Comparison of ENCODE assay signal across 8 cellular contexts in genomic region chr10:129971381-129972144, GRCh38. TPM values are rescaled to one million over a fixed set of nuclear protein-coding genes. Genes with fewer than 3 reads are reported as not detected.
DNase-seq lines count a peak whose midpoint lies in the region; ATAC-seq and TF ChIP-seq lines count a peak whose summit lies in the region.

No MANE protein-coding gene starts in this region.

- ATAC-seq in IMR-90 (ENCODE audit: low read depth) (peak; percentile 94), gastroesophageal sphincter (peak; percentile 79), HG03378 (IDR thresholded peaks at IDR 0.05; ENCODE audit: unreplicated experiment) (no peak)
- peak; percentile 49 for ATAC-seq in activated CD8-positive, alpha-beta T cell treated with anti-CD3 and anti-CD28 coated beads, Interleukin-2, amount 10 ng/mL, durations not matched to agents 7 days and 5 days

- no peak overlapping the region for H2AK5ac ChIP-seq in IMR-90 (ENCODE audit: low read depth, low read length)

- WGBS in IMR-90 (ENCODE audit: extremely low coverage in 2 of 2, insufficient read length in 1 of 2), 2 experiments, result 1% methylated on average over 18 of the region's 84 CpGs; no CpG with 5 or more reads in 1 of the 2 experiments
- whole genome bisulfite sequencing in gastroesophageal sphincter (ENCODE audit: low coverage in 1 of 2), 2 donors, result 0 to 2% methylated on average over 4 to 31 of the region's 84 CpGs

- peak overlapping the region; percentile 53; the same call in 1 of the 2 replicates for H3K4me2 ChIP-seq in IMR-90 (ENCODE audit: low read depth, low read length)

- no peaks in the 10 kb centered on the region for H3K9me3 Mint-ChIP-seq in activated CD8-positive, alpha-beta T cell treated with anti-CD3 and anti-CD28 coated beads, Interleukin-2, amount 10 ng/mL, durations not matched to agents 7 days and 5 days (ENCODE audit: insufficient read depth)

- H2AFZ ChIP-seq in IMR-90 (replicated peaks; ENCODE audit: low read length, poor library complexity), result no peak overlapping the region

- peaks cover 58% of the 10 kb centered on the region for H3K27me3 Mint-ChIP-seq in activated CD8-positive, alpha-beta T cell treated with anti-CD3 and anti-CD28 coated beads, Interleukin-2, amount 10 ng/mL, durations not matched to agents 7 days and 5 days (ENCODE audit: low read depth)

- H3K27me3 ChIP-seq in IMR-90 (ENCODE audit: control insufficient read depth, insufficient read depth, low read length) (peaks cover 69% of the 10 kb centered on the region), gastroesophageal sphincter (peaks cover 100% of the 10 kb centered on the region)

- no peak overlapping the region for H4K5ac ChIP-seq in IMR-90 (ENCODE audit: low read depth, low read length)

- no peak overlapping the region for H3K9ac ChIP-seq in IMR-90 (ENCODE audit: low read depth, low read length)

- no peak overlapping the region for H3K18ac ChIP-seq in IMR-90 (ENCODE audit: low read depth, low read length)

- no peak overlapping the region for H4K8ac ChIP-seq in IMR-90 (ENCODE audit: low read depth in 2 of 2, low read length in 2 of 2)

- H3K56ac ChIP-seq in IMR-90 (ENCODE audit: extremely low read depth, insufficient read depth, low read length), result no peak overlapping the region

- dilution Hi-C loops in IMR-90 (cut with HindIII; ENCODE audit: low sequenced_read_pairs, unreplicated experiment), result no loop called here

- no peak overlapping the region for H2BK20ac ChIP-seq in IMR-90 (ENCODE audit: low read depth, low read length)

- POLR2A ChIA-PET in IMR-90 (lab: Charles Lee; ENCODE audit: unreplicated experiment), result no interaction called here
- POLR2A ChIA-PET in activated CD8-positive, alpha-beta T cell treated with anti-CD3 and anti-CD28 coated beads, Interleukin-2, amount 10 ng/mL, durations not matched to agents 7 days and 5 days (lab: Charles Lee), result interaction anchor here (0.7 to 1.3 kb wide), 2 partner anchors 138 to 1898 kb away, joined by 3 read pairs; no protein-coding TSS in a partner anchor

- no peaks in the 10 kb centered on the region for H3K36me3 ChIP-seq in IMR-90 (ENCODE audit: control insufficient read depth, insufficient read depth, low read length)
- H3K36me3 ChIP-seq in gastroesophageal sphincter, result no peaks in the 10 kb centered on the region

- peak; percentile 43 to 74 (median 67) for DNase-seq in NCI-H1417 (lab: John Stamatoyannopoulos, UW)
- no peak for DNase-seq in NCI-H1417 treated with DMSO at 0.1 percent for 48 hours (lab: John Stamatoyannopoulos, UW)
- DNase-seq in IMR-90, result peak; percentile 22
- peak; percentile 36 for DNase-seq in activated CD8-positive, alpha-beta T cell treated with anti-CD3 and anti-CD28 coated beads, Interleukin-2, amount 10 ng/mL, durations not matched to agents 7 days and 5 days
- DNase-seq in posterior vena cava (ENCODE audit: low spot score), result peak; percentile 88
- DNase-seq in NOMO-1 (lab: John Stamatoyannopoulos, UW; ENCODE audit: unreplicated experiment in 2 of 2), result no peak

- H2BK5ac ChIP-seq in IMR-90 (ENCODE audit: low read depth, low read length, poor library complexity, severe bottlenecking), result no peak overlapping the region

- H3K4me1 Mint-ChIP-seq in activated CD8-positive, alpha-beta T cell treated with anti-CD3 and anti-CD28 coated beads, Interleukin-2, amount 10 ng/mL, durations not matched to agents 7 days and 5 days (ENCODE audit: low read depth), result peaks cover 7% of the 10 kb centered on the region

- peak; percentile 76 for TF ChIP-seq RAD21 in IMR-90 (IDR thresholded peaks at IDR 0.05; ENCODE audit: low read length)

- H3K4me3 ChIP-seq in IMR-90 (ENCODE audit: insufficient read depth, low read depth, low read length) (peak overlapping the region; percentile 26; the same call in 1 of the 2 replicates), gastroesophageal sphincter (peak overlapping the region; percentile 6 to 46)

- H4K91ac ChIP-seq in IMR-90 (ENCODE audit: insufficient read depth, low read depth, low read length), result no peak overlapping the region

- peak overlapping the region; percentile 29 for H3K27ac Mint-ChIP-seq in activated CD8-positive, alpha-beta T cell treated with anti-CD3 and anti-CD28 coated beads, Interleukin-2, amount 10 ng/mL, durations not matched to agents 7 days and 5 days

- H3K23ac ChIP-seq in IMR-90 (ENCODE audit: low read depth, low read length), result no peak overlapping the region

- H3K27ac ChIP-seq in IMR-90 (ENCODE audit: insufficient read depth, low read length), result no peak overlapping the region
- H3K27ac ChIP-seq in gastroesophageal sphincter, result no peak overlapping the region

- TF ChIP-seq EP300 in gastroesophageal sphincter (IDR thresholded peaks at IDR 0.05), result no peak

- CTCF ChIA-PET in IMR-90 (lab: Yijun Ruan, JAX), result interaction anchor here (0.6 to 1.7 kb wide), 3 partner anchors 377 to 1759 kb away, joined by 3 to 6 read pairs (median 4); no protein-coding TSS in a partner anchor
- CTCF ChIA-PET in activated CD8-positive, alpha-beta T cell treated with anti-CD3 and anti-CD28 coated beads, Interleukin-2, amount 10 ng/mL, durations not matched to agents 7 days and 5 days (lab: Charles Lee), result interaction anchor here (1.1 to 1.5 kb wide), 3 partner anchors 14 to 208 kb away, joined by 3 to 9 read pairs (median 4); partner anchors contain the start of gene C10orf143

- peaks cover 5% of the 10 kb centered on the region for H3K36me3 Mint-ChIP-seq in activated CD8-positive, alpha-beta T cell treated with anti-CD3 and anti-CD28 coated beads, Interleukin-2, amount 10 ng/mL, durations not matched to agents 7 days and 5 days (ENCODE audit: low read depth)

- H2BK120ac ChIP-seq in IMR-90 (ENCODE audit: low read depth, low read length), result no peak overlapping the region

- intact Hi-C loops in IMR-90 (cut with micrococcal nuclease) (loop anchor here (1.0 to 5.0 kb wide), 4 partner anchors 141 to 1707 kb away; partner anchors contain the start of gene C10orf143), posterior vena cava (cut with DNase I) (loop anchor here in 1 of 2 donors (5.0 kb wide), 1 partner anchor 944 kb away; no protein-coding TSS in a partner anchor)

- no peaks in the 10 kb centered on the region for H3K79me1 ChIP-seq in IMR-90 (ENCODE audit: low read depth in 1 of 2, low read length in 2 of 2)

- H2AK9ac ChIP-seq in IMR-90 (replicated peaks; ENCODE audit: low read depth, low read length, poor library complexity), result no peak overlapping the region

- peak; percentile 69 for TF ChIP-seq CTCF in IMR-90 (conservative IDR thresholded peaks at IDR 0.05; ENCODE audit: low read depth, low read length)
- TF ChIP-seq CTCF in gastroesophageal sphincter (IDR thresholded peaks at IDR 0.05), result peak in 3 of 4 experiments; percentile 52 to 69 (median 55)

- H3K14ac ChIP-seq in IMR-90 (replicated peaks; ENCODE audit: low read depth, low read length), result no peak overlapping the region

- H3K4me3 Mint-ChIP-seq in activated CD8-positive, alpha-beta T cell treated with anti-CD3 and anti-CD28 coated beads, Interleukin-2, amount 10 ng/mL, durations not matched to agents 7 days and 5 days, result peak overlapping the region; percentile 33

- no peak overlapping the region for H2BK15ac ChIP-seq in IMR-90 (ENCODE audit: low read depth, low read length)

- BruUV-seq in IMR-90 (replicated peaks; lab: Mats Ljungman, UMichigan), result no TSS peak

- H3K9me1 ChIP-seq in IMR-90 (ENCODE audit: insufficient read depth, low read length), result no peaks in the 10 kb centered on the region

- in situ Hi-C loops in IMR-90 (cut with MboI; ENCODE audit: low sequenced_read_pairs), result loop anchor here (10.0 kb wide), 2 partner anchors 937 to 1757 kb away; no protein-coding TSS in a partner anchor

- H3K9me3 ChIP-seq in IMR-90 (ENCODE audit: control insufficient read depth, insufficient read depth, low read length), result no peaks in the 10 kb centered on the region
- H3K9me3 ChIP-seq in gastroesophageal sphincter, result no peaks in the 10 kb centered on the region

- no peak overlapping the region for H3K4ac ChIP-seq in IMR-90 (ENCODE audit: low read depth, low read length)

- no peak for TF ChIP-seq POLR2A in IMR-90 (IDR thresholded peaks at IDR 0.05; ENCODE audit: low read depth, low read length)
- TF ChIP-seq POLR2A in gastroesophageal sphincter (IDR thresholded peaks at IDR 0.05), result no peak

- H4K20me1 ChIP-seq in IMR-90 (ENCODE audit: insufficient read depth, low read length), result no peaks in the 10 kb centered on the region

- no peaks in the 10 kb centered on the region for H3K4me1 ChIP-seq in IMR-90 (ENCODE audit: control insufficient read depth, insufficient read depth, low read length)
- H3K4me1 ChIP-seq in gastroesophageal sphincter, result peaks cover 0 to 64% (median 24%) of the 10 kb centered on the region in 3 donors

TF ChIP-seq in IMR-90, 13 proteins besides CTCF, POLR2A, EP300 and RAD21:
- peak; percentile 44 for TF ChIP-seq SMC3 (IDR thresholded peaks at IDR 0.05; ENCODE audit: low read depth, low read length)
- TF ChIP-seq FOS (IDR thresholded peaks at IDR 0.05; ENCODE audit: low read depth, low read length), result no peak
- no peak for TF ChIP-seq RCOR1 (IDR thresholded peaks at IDR 0.05; ENCODE audit: insufficient replicate concordance, low read length)
- TF ChIP-seq MAZ (IDR thresholded peaks at IDR 0.05; ENCODE audit: borderline replicate concordance, low read depth, low read length), result peak; percentile 65; the same call in 1 of the 2 replicates
- no peak for TF ChIP-seq NFE2L2 (IDR thresholded peaks at IDR 0.05; ENCODE audit: low read depth, low read length)

RNA-seq across cellular contexts. Expression of gene EBF3, which starts 7.5 kb away (rescaled TPM):
- total RNA-seq in IMR-90 (2012; rRNA removed) (0.36 and 0.56 TPM in 2 replicates), gastroesophageal sphincter (1 to 10 TPM; 2.5 to 4.9 (median 4.6) TPM), posterior vena cava (1 to 10 TPM; 8.7 to 9.1 TPM)
- 0.60 and 0.70 TPM in 2 replicates for polyA plus RNA-seq in IMR-90 (2012; rRNA removed)
- 0.36 and 0.68 TPM in 2 replicates for polyA plus RNA-seq in IMR-90 (2012; cell fraction: cytosol; rRNA removed)
- polyA plus RNA-seq in IMR-90 (2012; cell fraction: nucleus; rRNA removed; ENCODE audit: low replicate concordance), result 0.94 and 1.00 TPM in 2 replicates
- not detected for total RNA-seq in activated CD8-positive, alpha-beta T cell treated with anti-CD3 and anti-CD28 coated beads, Interleukin-2, amount 10 ng/mL, durations not matched to agents 7 days and 5 days

Comparison
In these comparisons a context has a peak if more than half of its experiments do, and no peak if none do; other contexts are left out.
1. DNase-seq: peak in NCI-H1417 (3 of 3), IMR-90 (single experiment), activated CD8-positive, alpha-beta T cell treated with anti-CD3 and anti-CD28 coated beads, Interleukin-2, amount 10 ng/mL, durations not matched to agents 7 days and 5 days (single experiment) and posterior vena cava (single experiment); none in NCI-H1417 treated with DMSO at 0.1 percent for 48 hours (single experiment) and NOMO-1 (0 of 2).